20 cellular contexts compared by ENCODE assay signal in genomic region chr2:85989288-85989865, GRCh38.
DNase-seq lines count a peak whose midpoint lies in the region; ATAC-seq and TF ChIP-seq lines count a peak whose summit lies in the region.
"Had no signal": no experiment of that assay in that cellular context is flagged by ENCODE, and none has a peak within 500 bp of the region (broad histone marks: within the 10 kb centered on the region; RNA-seq: fewer than 3 reads in every experiment).

No MANE protein-coding gene starts in this region.

- H2BK120ac ChIP-seq in trophoblast cell (ENCODE audit: insufficient read depth, low read length, poor library complexity): no peak overlapping the region

- H4K8ac ChIP-seq in trophoblast cell (ENCODE audit: low read depth, low read length): no peak overlapping the region

- no peak overlapping the region for H3K14ac ChIP-seq in trophoblast cell (ENCODE audit: low read length)

- no peak overlapping the region for H2AFZ ChIP-seq in trophoblast cell (ENCODE audit: insufficient read depth, low read length, poor library complexity)

- no peaks in the 10 kb centered on the region for H3K36me3 Mint-ChIP-seq in activated T-cell treated with anti-CD3 and anti-CD28 coated beads, Interleukin-2, amount 50 U/mL, for 4 hours (ENCODE audit: insufficient read depth)
- H3K36me3 Mint-ChIP-seq: CD8-positive, alpha-beta memory T cell had no signal

- no peak overlapping the region for H4K12ac ChIP-seq in trophoblast cell (ENCODE audit: low read depth, low read length)

- H3K4me1 ChIP-seq in esophagus muscularis mucosa (peaks cover 9 to 33% (median 31%) of the 10 kb centered on the region in 4 donors), trophoblast cell (ENCODE audit: control insufficient read depth in 1 of 2, insufficient read depth in 2 of 2, low read length in 2 of 2) (peaks cover 0 to 3% of the 10 kb centered on the region in 2 experiments), uterus (peaks cover 0 to 12% of the 10 kb centered on the region in 2 donors)

- H2BK12ac ChIP-seq in trophoblast cell (ENCODE audit: low read length): no peak overlapping the region

- no peak for ATAC-seq in Right ventricle myocardium superior (ENCODE audit: poor library complexity)
- ATAC-seq in SK-N-SH treated with all-trans-retinoic acid at 6 μM for 48 hours: no peak
- ATAC-seq in activated T-cell treated with anti-CD3 and anti-CD28 coated beads, Interleukin-2, amount 50 U/mL, for 4 hours: no peak

- H3K36me3 ChIP-seq in esophagus muscularis mucosa (no peaks in the 10 kb centered on the region), trophoblast cell (ENCODE audit: control insufficient read depth in 1 of 2, insufficient read depth in 2 of 2, low read length in 2 of 2) (no peaks in the 10 kb centered on the region), uterus (no peaks in the 10 kb centered on the region)
- H3K36me3 ChIP-seq: Peyer's patch had no signal

- H3K4me2 ChIP-seq in trophoblast cell (ENCODE audit: low read length): no peak overlapping the region

- DNase-seq in cardiac septum (ENCODE audit: low spot score): peak; percentile 68
- no peak for DNase-seq in Right ventricle myocardium superior
- DNase-seq in esophagus muscularis mucosa (ENCODE audit: extremely low spot score): peak; percentile 64
- DNase-seq in trophoblast cell: peak; percentile 80 to 91
- no peak for DNase-seq in uterus
- no peak for DNase-seq in amniotic stem cell (lab: John Stamatoyannopoulos, UW)
- DNase-seq in activated T-cell treated with anti-CD3 and anti-CD28 coated beads, Interleukin-2, amount 50 U/mL, for 4 hours: no peak
- DNase-seq: AML-193; C1 segment of cervical spinal cord; CD8-positive, alpha-beta memory T cell; DMS153; GM23248; HCEC 1CT; Kasumi-1; NCI-H1417; NCI-H1694 treated with DMSO at 0.1 percent for 48 hours; NCI-H2081 treated with DMSO at 0.1 percent for 48 hours; NCI-H526 had no signal

- H2AK5ac ChIP-seq in trophoblast cell (ENCODE audit: low read length): no peak overlapping the region

- H3K18ac ChIP-seq in trophoblast cell (ENCODE audit: low read length): no peak overlapping the region

- H3K9me3 Mint-ChIP-seq in activated T-cell treated with anti-CD3 and anti-CD28 coated beads, Interleukin-2, amount 50 U/mL, for 4 hours: no peaks in the 10 kb centered on the region
- H3K9me3 Mint-ChIP-seq: CD8-positive, alpha-beta memory T cell had no signal

- no peak overlapping the region for H3K9ac ChIP-seq in trophoblast cell (ENCODE audit: low read length)
- H3K9ac ChIP-seq: GM23248 had no signal

- WGBS in esophagus muscularis mucosa: 90% methylated on average over 7 of the region's 7 CpGs
- WGBS in trophoblast cell (ENCODE audit: extremely low coverage, insufficient coverage, insufficient read length): no CpG with 5 or more reads among the region's 7 CpGs

- H3K27ac ChIP-seq in esophagus muscularis mucosa (replicated peaks in 1 of 4) (peak overlapping the region in 1 of 4 donors; percentile 69), trophoblast cell (ENCODE audit: low read depth, low read length) (no peak overlapping the region), uterus (peak overlapping the region; percentile 82 to 86)
- H3K27ac ChIP-seq: GM23248 had no signal

- intact Hi-C loops in cardiac septum (cut with DNase I) (no loop called here), Right ventricle myocardium superior (cut with DNase I) (no loop called here), esophagus muscularis mucosa (cut with DNase I) (no loop called here), uterus (cut with DNase I; ENCODE audit: low total_unique reads) (no loop called here)

- TF ChIP-seq POLR2A in esophagus muscularis mucosa (IDR thresholded peaks at IDR 0.05; ENCODE audit: low read depth) (no peak), uterus (IDR thresholded peaks at IDR 0.05) (no peak)

- no peak overlapping the region for H3K4me3 Mint-ChIP-seq in activated T-cell treated with anti-CD3 and anti-CD28 coated beads, Interleukin-2, amount 50 U/mL, for 4 hours
- H3K4me3 Mint-ChIP-seq: CD8-positive, alpha-beta memory T cell had no signal

- peaks cover 10% of the 10 kb centered on the region for H3K4me1 Mint-ChIP-seq in activated T-cell treated with anti-CD3 and anti-CD28 coated beads, Interleukin-2, amount 50 U/mL, for 4 hours (ENCODE audit: low read depth)

- H3K23ac ChIP-seq in trophoblast cell (ENCODE audit: low read length): no peak overlapping the region

- no peak for TF ChIP-seq CTCF in esophagus muscularis mucosa (IDR thresholded peaks at IDR 0.05)
- TF ChIP-seq CTCF in uterus (IDR thresholded peaks at IDR 0.05): no peak

- H3K27me3 ChIP-seq in esophagus muscularis mucosa (no peaks in the 10 kb centered on the region), trophoblast cell (ENCODE audit: insufficient read depth, low read length) (peaks cover 2% of the 10 kb centered on the region), uterus (no peaks in the 10 kb centered on the region)
- H3K27me3 ChIP-seq: Peyer's patch had no signal

- H2BK5ac ChIP-seq in trophoblast cell (ENCODE audit: low read depth, low read length, poor library complexity): no peak overlapping the region

- no peak for TF ChIP-seq EP300 in esophagus muscularis mucosa (IDR thresholded peaks at IDR 0.05)

- H3K4ac ChIP-seq in trophoblast cell (ENCODE audit: low read depth, low read length): no peak overlapping the region

- H3K79me2 ChIP-seq in trophoblast cell (ENCODE audit: control insufficient read depth, insufficient read depth, low read length, poor library complexity): no peaks in the 10 kb centered on the region

- no peaks in the 10 kb centered on the region for H3K27me3 Mint-ChIP-seq in activated T-cell treated with anti-CD3 and anti-CD28 coated beads, Interleukin-2, amount 50 U/mL, for 4 hours (ENCODE audit: low read depth)
- H3K27me3 Mint-ChIP-seq: CD8-positive, alpha-beta memory T cell had no signal

- H3K4me3 ChIP-seq in esophagus muscularis mucosa (no peak overlapping the region), trophoblast cell (ENCODE audit: low read depth, low read length) (no peak overlapping the region), uterus (no peak overlapping the region)
- H3K4me3 ChIP-seq: GM23248, Peyer's patch had no signal

- H3K9me3 ChIP-seq in esophagus muscularis mucosa (no peaks in the 10 kb centered on the region), trophoblast cell (ENCODE audit: insufficient read depth, low read depth, low read length) (no peaks in the 10 kb centered on the region), uterus (no peaks in the 10 kb centered on the region)
- H3K9me3 ChIP-seq: Peyer's patch had no signal

- H3K79me1 ChIP-seq in trophoblast cell (ENCODE audit: low read length): peaks cover under 1% of the 10 kb centered on the region

- H4K91ac ChIP-seq in trophoblast cell (ENCODE audit: low read depth, low read length): no peak overlapping the region

TF ChIP-seq in SK-N-SH treated with all-trans-retinoic acid at 6 μM for 48 hours, 23 proteins besides CTCF, POLR2A, EP300 and RAD21:
- TF ChIP-seq TOX (CRISPR knock-in tag; IDR thresholded peaks at IDR 0.05; ENCODE audit: borderline replicate concordance): no peak
TF ChIP-seq in SK-N-SH treated with all-trans-retinoic acid at 6 μM for 48 hours: peak in this region for 0.

Comparison
In these comparisons a context has a peak if more than half of its experiments do, and no peak if none do; other contexts are left out.
1. DNase-seq: peak in cardiac septum (single experiment), esophagus muscularis mucosa (single experiment) and trophoblast cell (2 of 2); none in Right ventricle myocardium superior (single experiment), uterus (0 of 2), amniotic stem cell (single experiment) and activated T-cell treated with anti-CD3 and anti-CD28 coated beads, Interleukin-2, amount 50 U/mL, for 4 hours (single experiment).